ENCODE assay signal across 8 cellular contexts in genomic region chr2:234550511-234551107, GRCh38. TPM values are rescaled to one million over a fixed set of nuclear protein-coding genes. Genes with fewer than 3 reads are reported as not detected.
DNase-seq lines count a peak whose midpoint lies in the region; FAIRE-seq and TF ChIP-seq lines count a peak whose summit lies in the region.

No MANE protein-coding gene starts in this region.

- no peak overlapping the region for H3K18ac ChIP-seq in H1 (ENCODE audit: extremely low read depth, low read length)
- H3K18ac ChIP-seq in mesendoderm (ENCODE audit: low read length): no peak overlapping the region

- TF ChIP-seq EP300 in H1 (IDR thresholded peaks at IDR 0.05; ENCODE audit: borderline replicate concordance in 1 of 2, low read depth in 2 of 2, low read length in 2 of 2): no peak

- H3K56ac ChIP-seq in H1 (replicated peaks; ENCODE audit: insufficient read length, low read depth, low read length): no peak overlapping the region
- no peak overlapping the region for H3K56ac ChIP-seq in mesendoderm (ENCODE audit: low read length)

- H3K4ac ChIP-seq in H1 (replicated peaks; ENCODE audit: insufficient read length, low read depth, low read length) (no peak overlapping the region), mesendoderm (ENCODE audit: low read depth, low read length) (no peak overlapping the region)

- H3K36me3 ChIP-seq in H1 (ENCODE audit: control insufficient read depth in 2 of 4, insufficient read depth in 4 of 4, low read length in 3 of 4) (no peaks in the 10 kb centered on the region), mesendoderm (ENCODE audit: control insufficient read depth, insufficient read depth, low read length) (no peaks in the 10 kb centered on the region)

- no peak overlapping the region for H3K27ac ChIP-seq in HL-60 (replicated peaks)
- H3K27ac ChIP-seq in H1 (ENCODE audit: low read depth, low read length): no peak overlapping the region
- H3K27ac ChIP-seq in mesendoderm (ENCODE audit: low read depth, low read length): no peak overlapping the region

- peak; percentile 100 for TF ChIP-seq RAD21 in H1 (IDR thresholded peaks at IDR 0.05 in 1 of 2, conservative IDR thresholded peaks at IDR 0.05 in 1 of 2; ENCODE audit: low read depth in 2 of 2, low read length in 2 of 2)

- H3K27me3 ChIP-seq in HL-60 (ENCODE audit: insufficient read depth, poor library complexity, severe bottlenecking): no peaks in the 10 kb centered on the region
- peaks cover 0 to 4% (median 0%) of the 10 kb centered on the region in 4 experiments; a peak in 2 of 7 replicates for H3K27me3 ChIP-seq in H1 (replicated peaks in 1 of 4; ENCODE audit: control insufficient read depth in 3 of 4, extremely low read depth in 1 of 4, insufficient read depth in 3 of 4, low read length in 3 of 4)
- H3K27me3 ChIP-seq in mesendoderm (ENCODE audit: insufficient read depth, low read length, poor library complexity): no peaks in the 10 kb centered on the region

- DNase-seq in G401 (ENCODE audit: low spot score) (peak; percentile 71), HL-60 (ENCODE audit: low read depth in 1 of 2, low spot score in 1 of 2) (peak; percentile 49 to 62), NCI-H82 (lab: John Stamatoyannopoulos, UW) (peak; percentile 89), H1 (ENCODE audit: low read depth in 1 of 2, low spot score in 2 of 2) (peak; percentile 47 to 69), mesendoderm (peak; percentile 90), mesenteric fat pad (ENCODE audit: low spot score) (no peak)
- DNase-seq in activated CD8-positive, alpha-beta memory T cell treated with anti-CD3 and anti-CD28 coated beads for 1 hour (ENCODE audit: extremely low read depth in 1 of 2, low read depth in 1 of 2): peak; percentile 7 to 23
- peak; percentile 7 to 34 for DNase-seq in stimulated activated CD8-positive, alpha-beta memory T cell treated with anti-CD3 and anti-CD28 coated beads, Interleukin-7, amount 100 ng/mL, for 48 hours (ENCODE audit: extremely low read depth in 1 of 2, low read depth in 1 of 2)

- no peak overlapping the region for H2AFZ ChIP-seq in H1 (ENCODE audit: low read length)

- H3K23ac ChIP-seq in H1 (ENCODE audit: insufficient read length) (no peak overlapping the region), mesendoderm (ENCODE audit: low read length) (no peak overlapping the region)

- H2BK5ac ChIP-seq in H1 (ENCODE audit: low read depth, low read length): peak overlapping the region; percentile 6; the same call in 1 of the 2 replicates
- no peak overlapping the region for H2BK5ac ChIP-seq in mesendoderm (ENCODE audit: low read length)

- H3K4me2 ChIP-seq in H1 (ENCODE audit: insufficient read depth in 1 of 2, low read depth in 2 of 2, low read length in 2 of 2) (no peak overlapping the region), mesendoderm (ENCODE audit: low read length) (no peak overlapping the region)

- FAIRE-seq in H1 (lab: Jason Lieb, UNC): peak; percentile 99

- CTCF ChIA-PET in H1 (lab: Charles Lee; ENCODE audit: partially characterized antibody): interaction anchor here (0.6 to 1.4 kb wide), 17 partner anchors 12 to 567 kb away, joined by 3 to 5 read pairs (median 3); no protein-coding TSS in a partner anchor

- no peaks in the 10 kb centered on the region for H3K23me2 ChIP-seq in H1 (ENCODE audit: low read depth, low read length)

- H3K9me3 ChIP-seq in H1 (ENCODE audit: insufficient read depth in 2 of 2, low read depth in 1 of 2, low read length in 1 of 2): peaks cover 3 to 6% of the 10 kb centered on the region in 2 experiments; a peak in 1 of 4 replicates

- H4K91ac ChIP-seq in H1 (replicated peaks; ENCODE audit: insufficient read length, low read length): no peak overlapping the region

- TF ChIP-seq POLR2A in H1 (IDR thresholded peaks at IDR 0.05; ENCODE audit: control extremely low read depth in 1 of 2, low read depth in 2 of 2, low read length in 2 of 2): no peak

- no peak overlapping the region for H3K9ac ChIP-seq in H1 (replicated peaks in 1 of 4; ENCODE audit: extremely low read depth in 1 of 4, low read depth in 3 of 4, low read length in 3 of 4)
- H3K9ac ChIP-seq in mesendoderm (ENCODE audit: low read length): no peak overlapping the region

- POLR2A ChIA-PET in H1 (lab: Charles Lee; ENCODE audit: partially characterized antibody): no interaction called here

- 33% methylated on average over 18 of the region's 18 CpGs; no CpG with 5 or more reads in 1 of the 2 experiments for WGBS in H1 (ENCODE audit: extremely low coverage in 1 of 2, insufficient coverage in 1 of 2, insufficient read length in 1 of 2, insufficient replicate concordance in 2 of 2, low coverage in 1 of 2, low lambda C conversion rate in 2 of 2, missing lambda C conversion rate in 1 of 2), 2 experiments
- no CpG with 5 or more reads among the region's 18 CpGs for WGBS in mesendoderm (ENCODE audit: extremely low coverage, insufficient coverage, low lambda C conversion rate)

- TF ChIP-seq CTCF in HL-60 (IDR thresholded peaks at IDR 0.05; ENCODE audit: insufficient read depth, low read length): peak; percentile 69
- TF ChIP-seq CTCF in H1 (IDR thresholded peaks at IDR 0.05; ENCODE audit: control extremely low read depth in 1 of 3, insufficient read depth in 1 of 3, low read depth in 1 of 3, low read length in 3 of 3): peak; percentile 84 to 98 (median 87)

- H4K8ac ChIP-seq in H1 (ENCODE audit: extremely low read depth, insufficient read depth, low read length): no peak overlapping the region
- H4K8ac ChIP-seq in mesendoderm (ENCODE audit: low read depth, low read length): no peak overlapping the region

- H2BK20ac ChIP-seq in H1 (ENCODE audit: low read length): peak overlapping the region; percentile 67

- H4K20me1 ChIP-seq in H1 (replicated peaks in 1 of 2; ENCODE audit: control insufficient read depth in 1 of 2, insufficient read depth in 2 of 2, low read length in 2 of 2): no peaks in the 10 kb centered on the region

- H2BK15ac ChIP-seq in H1 (ENCODE audit: low read length) (no peak overlapping the region), mesendoderm (replicated peaks; ENCODE audit: low read depth) (no peak overlapping the region)

- no peaks in the 10 kb centered on the region for H3K79me1 ChIP-seq in H1 (ENCODE audit: low read depth, low read length)
- no peaks in the 10 kb centered on the region for H3K79me1 ChIP-seq in mesendoderm (ENCODE audit: low read length)

- no peak overlapping the region for H3K14ac ChIP-seq in H1 (ENCODE audit: insufficient read length)

- no peak overlapping the region for H2BK120ac ChIP-seq in H1 (replicated peaks; ENCODE audit: low read depth, low read length)
- H2BK120ac ChIP-seq in mesendoderm (ENCODE audit: low read depth, low read length): no peak overlapping the region

- in situ Hi-C loops in G401 (cut with HindIII; ENCODE audit: low sequenced_read_pairs): no loop called here

- no peak overlapping the region for H4K5ac ChIP-seq in H1 (ENCODE audit: insufficient read length, low read depth, low read length)
- no peak overlapping the region for H4K5ac ChIP-seq in mesendoderm (ENCODE audit: low read length)

- H3K4me1 ChIP-seq in H1 (replicated peaks in 1 of 4; ENCODE audit: control insufficient read depth in 3 of 4, insufficient read depth in 4 of 4, low read length in 3 of 4): peaks cover 7 to 28% (median 13%) of the 10 kb centered on the region in 4 experiments; a peak in 6 of 7 replicates
- H3K4me1 ChIP-seq in mesendoderm (ENCODE audit: control insufficient read depth, low read depth, low read length): peaks cover 9% of the 10 kb centered on the region

- H3K4me3 ChIP-seq in HL-60 (replicated peaks; ENCODE audit: insufficient read depth, low read length) (no peak overlapping the region), H1 (ENCODE audit: extremely low read depth in 1 of 4, insufficient read depth in 2 of 4, low read depth in 3 of 4, low read length in 4 of 4) (no peak overlapping the region), mesendoderm (ENCODE audit: low read length) (no peak overlapping the region)

- no peak overlapping the region for H2AK5ac ChIP-seq in H1 (ENCODE audit: low read depth, low read length)
- no peak overlapping the region for H2AK5ac ChIP-seq in mesendoderm (ENCODE audit: low read length)

- no peak overlapping the region; the same call in 1 of the 2 replicates for H2BK12ac ChIP-seq in H1 (ENCODE audit: low read depth, low read length)

- H3K79me2 ChIP-seq in H1 (ENCODE audit: control insufficient read depth in 1 of 2, insufficient read depth in 2 of 2, low read length in 2 of 2): no peaks in the 10 kb centered on the region
- no peaks in the 10 kb centered on the region for H3K79me2 ChIP-seq in mesendoderm (ENCODE audit: control insufficient read depth, insufficient read depth, low read length)

TF ChIP-seq in H1, 55 proteins besides CTCF, POLR2A, EP300 and RAD21 (continues in another document):
- TF ChIP-seq CREB1 (IDR thresholded peaks at IDR 0.05): peak; percentile 70; the same call in 1 of the 2 replicates
- peak; percentile 38; the same call in 1 of the 2 replicates for TF ChIP-seq E2F6 (IDR thresholded peaks at IDR 0.05)
- TF ChIP-seq CBX5 (IDR thresholded peaks at IDR 0.05; ENCODE audit: low read depth, low read length): no peak
- TF ChIP-seq KDM1A (IDR thresholded peaks at IDR 0.05; ENCODE audit: borderline replicate concordance, low read length): no peak
- no peak for TF ChIP-seq FOSL1 (IDR thresholded peaks at IDR 0.05; ENCODE audit: insufficient read depth, low read depth, low read length)
- TF ChIP-seq CTBP2 (IDR thresholded peaks at IDR 0.05; ENCODE audit: borderline replicate concordance, insufficient read depth, insufficient read length, low read length): peak; percentile 34

RNA-seq across cellular contexts. Expression of gene ARL4C, which starts 53.7 kb away (rescaled TPM):
- 33.1 and 39.8 TPM in 2 replicates for total RNA-seq in G401 (2014; rRNA removed; shearing (Covaris generic))
- total RNA-seq in H1 (2021; fragmentation: NEBNext Ultra II Directional; extraction: Animal tissue kit (Norgen Biotek cat#: 25700)): 15.9 and 16.9 TPM in 2 replicates
- 7.0 and 7.7 TPM in 2 replicates for polyA plus RNA-seq in H1 (2011; rRNA removed)
- 10.0 TPM for polyA plus RNA-seq in H1 (2011; cell fraction: cytosol; rRNA removed)
- 7.0 TPM for polyA plus RNA-seq in H1 (2011; cell fraction: nucleus; rRNA removed)
- polyA plus RNA-seq in H1 (2012, experiment 1 of 2): 11.6 to 14.4 TPM (median 12.9 TPM) in 4 replicates
- polyA plus RNA-seq in H1 (2012, experiment 2 of 2): 7.3 TPM
- 7.6 TPM for polyA plus RNA-seq in H1 (2013, experiment 1 of 2)
- polyA plus RNA-seq in H1 (2013, experiment 2 of 2): 7.8 TPM
- 8.1 and 8.3 TPM in 2 replicates for polyA minus RNA-seq in H1 (2011; rRNA and poly(A)+ RNA removed)
- 11.0 TPM for polyA minus RNA-seq in H1 (2011; cell fraction: cytosol; rRNA and poly(A)+ RNA removed)
- 12.7 TPM for polyA minus RNA-seq in H1 (2011; cell fraction: nucleus; rRNA and poly(A)+ RNA removed)
- polyA plus RNA-seq in mesendoderm (2013, experiment 1 of 2): 23.7 TPM
- 23.8 TPM for polyA plus RNA-seq in mesendoderm (2013, experiment 2 of 2)
- total RNA-seq in mesenteric fat pad: 17.4 TPM
